1 cellular context compared by ENCODE assay signal in the genomic region with DNA sequence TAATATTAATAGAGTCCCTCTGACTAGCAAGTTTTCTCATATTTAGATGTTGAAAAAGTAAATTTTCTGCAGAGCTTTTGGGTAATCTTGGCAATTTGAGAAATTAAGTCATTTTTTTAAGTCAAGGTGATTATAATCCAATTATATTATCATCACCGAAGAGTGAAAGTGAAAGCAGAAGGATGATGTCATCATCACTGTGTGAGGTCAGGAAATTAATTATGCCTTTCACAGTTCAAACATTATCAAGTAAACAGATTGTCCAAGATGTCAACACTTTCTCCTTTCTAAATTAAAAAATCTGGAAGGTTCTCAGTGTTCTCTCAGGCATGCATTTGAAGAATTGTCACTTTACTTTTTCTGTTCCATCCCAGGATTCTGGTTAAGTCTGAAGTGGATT.
TF ChIP-seq lines count a peak whose summit lies in the region.

No MANE protein-coding gene starts in this region.

TF ChIP-seq in HEK293, 187 proteins besides CTCF, POLR2A, EP300 and RAD21 (continued from another document):
- TF ChIP-seq SP3 (tag by site-specific recombination; IDR thresholded peaks at IDR 0.05) (no peak), ZNF621 (tag by site-specific recombination; IDR thresholded peaks at IDR 0.05) (no peak), MEIS1 (CRISPR knock-in tag; IDR thresholded peaks at IDR 0.05; ENCODE audit: borderline replicate concordance) (no peak), SCRT1 (tag by site-specific recombination; IDR thresholded peaks at IDR 0.05; ENCODE audit: borderline replicate concordance) (no peak), ZNF391 (tag by site-specific recombination; IDR thresholded peaks at IDR 0.05; ENCODE audit: borderline replicate concordance, low read depth) (no peak), SP7 (tag by site-specific recombination; IDR thresholded peaks at IDR 0.05) (0 out of 2 replicates have a peak, but pooled peaks have one; percentile 37), ZBTB7A (tag by site-specific recombination; IDR thresholded peaks at IDR 0.05; ENCODE audit: low read depth) (no peak), ZNF670 (tag by site-specific recombination; IDR thresholded peaks at IDR 0.05; ENCODE audit: low read depth) (no peak), ZEB2 (tag by site-specific recombination; IDR thresholded peaks at IDR 0.05) (no peak), ZNF48 (tag by site-specific recombination; IDR thresholded peaks at IDR 0.05) (no peak), ZNF10 (tag by site-specific recombination; IDR thresholded peaks at IDR 0.05) (no peak), ZBTB21 (tag by site-specific recombination; IDR thresholded peaks at IDR 0.05) (peak; percentile 77), ZNF830 (tag by site-specific recombination; IDR thresholded peaks at IDR 0.05; ENCODE audit: low read depth) (no peak), ZNF169 (tag by site-specific recombination; IDR thresholded peaks at IDR 0.05) (no peak), ZNF837 (tag by site-specific recombination; IDR thresholded peaks at IDR 0.05) (no peak), ZNF354C (tag by site-specific recombination; IDR thresholded peaks at IDR 0.05; ENCODE audit: borderline replicate concordance, low read depth) (no peak), BCL11B (tag by site-specific recombination; IDR thresholded peaks at IDR 0.05; ENCODE audit: low read depth) (no peak), ZFP3 (tag by site-specific recombination; IDR thresholded peaks at IDR 0.05; ENCODE audit: low read depth) (no peak), KLF7 (tag by site-specific recombination; IDR thresholded peaks at IDR 0.05; ENCODE audit: borderline replicate concordance) (no peak)
- TF ChIP-seq, protein P1, sequence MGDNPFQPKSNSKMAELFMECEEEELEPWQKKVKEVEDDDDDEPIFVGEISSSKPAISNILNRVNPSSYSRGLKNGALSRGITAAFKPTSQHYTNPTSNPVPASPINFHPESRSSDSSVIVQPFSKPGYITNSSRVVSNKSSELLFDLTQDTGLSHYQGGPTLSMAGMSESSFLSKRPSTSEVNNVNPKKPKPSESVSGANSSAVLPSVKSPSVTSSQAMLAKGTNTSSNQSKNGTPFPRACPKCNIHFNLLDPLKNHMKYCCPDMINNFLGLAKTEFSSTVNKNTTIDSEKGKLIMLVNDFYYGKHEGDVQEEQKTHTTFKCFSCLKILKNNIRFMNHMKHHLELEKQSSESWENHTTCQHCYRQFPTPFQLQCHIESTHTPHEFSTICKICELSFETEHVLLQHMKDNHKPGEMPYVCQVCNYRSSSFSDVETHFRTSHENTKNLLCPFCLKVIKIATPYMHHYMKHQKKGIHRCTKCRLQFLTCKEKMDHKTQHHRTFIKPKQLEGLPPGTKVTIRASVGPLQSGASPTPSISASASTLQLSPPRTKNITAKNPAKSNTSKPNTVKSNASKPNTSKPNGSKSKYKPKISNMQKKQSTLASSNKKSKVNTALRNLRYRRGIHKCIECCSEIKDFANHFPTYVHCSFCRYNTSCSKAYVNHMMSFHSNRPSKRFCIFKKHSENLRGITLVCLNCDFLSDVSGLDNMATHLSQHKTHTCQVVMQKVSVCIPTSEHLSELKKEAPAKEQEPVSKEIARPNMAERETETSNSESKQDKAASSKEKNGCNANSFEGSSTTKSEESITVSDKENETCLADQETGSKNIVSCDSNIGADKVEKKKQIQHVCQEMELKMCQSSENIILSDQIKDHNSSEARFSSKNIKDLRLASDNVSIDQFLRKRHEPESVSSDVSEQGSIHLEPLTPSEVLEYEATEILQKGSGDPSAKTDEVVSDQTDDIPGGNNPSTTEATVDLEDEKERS (tag by site-specific recombination; IDR thresholded peaks at IDR 0.05), result no peak
- TF ChIP-seq, protein P2, sequence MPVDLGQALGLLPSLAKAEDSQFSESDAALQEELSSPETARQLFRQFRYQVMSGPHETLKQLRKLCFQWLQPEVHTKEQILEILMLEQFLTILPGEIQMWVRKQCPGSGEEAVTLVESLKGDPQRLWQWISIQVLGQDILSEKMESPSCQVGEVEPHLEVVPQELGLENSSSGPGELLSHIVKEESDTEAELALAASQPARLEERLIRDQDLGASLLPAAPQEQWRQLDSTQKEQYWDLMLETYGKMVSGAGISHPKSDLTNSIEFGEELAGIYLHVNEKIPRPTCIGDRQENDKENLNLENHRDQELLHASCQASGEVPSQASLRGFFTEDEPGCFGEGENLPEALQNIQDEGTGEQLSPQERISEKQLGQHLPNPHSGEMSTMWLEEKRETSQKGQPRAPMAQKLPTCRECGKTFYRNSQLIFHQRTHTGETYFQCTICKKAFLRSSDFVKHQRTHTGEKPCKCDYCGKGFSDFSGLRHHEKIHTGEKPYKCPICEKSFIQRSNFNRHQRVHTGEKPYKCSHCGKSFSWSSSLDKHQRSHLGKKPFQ (tag by site-specific recombination; IDR thresholded peaks at IDR 0.05), result no peak
- TF ChIP-seq, protein P3, sequence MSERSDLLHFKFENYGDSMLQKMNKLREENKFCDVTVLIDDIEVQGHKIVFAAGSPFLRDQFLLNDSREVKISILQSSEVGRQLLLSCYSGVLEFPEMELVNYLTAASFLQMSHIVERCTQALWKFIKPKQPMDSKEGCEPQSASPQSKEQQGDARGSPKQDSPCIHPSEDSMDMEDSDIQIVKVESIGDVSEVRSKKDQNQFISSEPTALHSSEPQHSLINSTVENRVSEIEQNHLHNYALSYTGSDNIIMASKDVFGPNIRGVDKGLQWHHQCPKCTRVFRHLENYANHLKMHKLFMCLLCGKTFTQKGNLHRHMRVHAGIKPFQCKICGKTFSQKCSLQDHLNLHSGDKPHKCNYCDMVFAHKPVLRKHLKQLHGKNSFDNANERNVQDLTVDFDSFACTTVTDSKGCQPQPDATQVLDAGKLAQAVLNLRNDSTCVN (tag by site-specific recombination; optimal IDR thresholded peaks at IDR 0.05), result no peak
TF ChIP-seq in HEK293: peak in this region for 7.
